ENCODE assay signal across 8 cellular contexts in genomic region chr4:59643682-59644081, GRCh38.
"Had no signal": no experiment of that assay in that cellular context is flagged by ENCODE, and none has a peak within 500 bp of the region (broad histone marks: within the 10 kb centered on the region; RNA-seq: fewer than 3 reads in every experiment).

No MANE protein-coding gene starts in this region.

- H3K9ac ChIP-seq: GM23248 had no signal

- H3K4me3 ChIP-seq: GM23248 had no signal

- H2AFZ ChIP-seq: GM23248 had no signal

- H3K27me3 Mint-ChIP-seq: IgD-negative memory B cell had no signal

- H3K4me1 Mint-ChIP-seq: H9, IgD-negative memory B cell had no signal

- H3K4me3 Mint-ChIP-seq: H9, IgD-negative memory B cell had no signal

- DNase-seq: GM23248, H9, HCEC 1CT, KBM-7 had no signal

- H3K27ac Mint-ChIP-seq: H9, IgD-negative memory B cell had no signal

- H3K36me3 Mint-ChIP-seq: IgD-negative memory B cell had no signal

- FAIRE-seq: H1, H54, HTR-8/SVneo had no signal

- H3K27ac ChIP-seq: GM23248 had no signal
